In genomic region chr16:30953511-30954124, GRCh38 we compare ENCODE assay signal across 1 cellular context.
TF ChIP-seq lines count a peak whose summit lies in the region.

No MANE protein-coding gene starts in this region.

TF ChIP-seq in HepG2, 621 proteins besides CTCF, POLR2A, EP300 and RAD21 (continued from another document and continues in another):
- TF ChIP-seq ZNF142 (CRISPR knock-in tag; IDR thresholded peaks at IDR 0.05): no peak
- no peak for TF ChIP-seq DNMT3B (CRISPR knock-in tag; conservative IDR thresholded peaks at IDR 0.05)
- peak; percentile 35 for TF ChIP-seq MED8 (CRISPR knock-in tag; IDR thresholded peaks at IDR 0.05; ENCODE audit: insufficient replicate concordance)
- TF ChIP-seq ZNF317 (CRISPR knock-in tag; IDR thresholded peaks at IDR 0.05): no peak
- TF ChIP-seq ZNF264 (CRISPR knock-in tag; IDR thresholded peaks at IDR 0.05): no peak
- no peak for TF ChIP-seq JUNB (CRISPR knock-in tag; IDR thresholded peaks at IDR 0.05; ENCODE audit: borderline replicate concordance)
- TF ChIP-seq IRF1 (CRISPR knock-in tag; IDR thresholded peaks at IDR 0.05; ENCODE audit: low read depth): 0 out of 2 replicates have a peak, but pooled peaks have one; percentile 20
- no peak for TF ChIP-seq SMYD3 (CRISPR knock-in tag; IDR thresholded peaks at IDR 0.05)
- TF ChIP-seq MAFF (IDR thresholded peaks at IDR 0.05; ENCODE audit: low read depth, low read length): no peak
- peak; percentile 71; the same call in 1 of the 2 replicates for TF ChIP-seq ZNF280D (CRISPR knock-in tag; IDR thresholded peaks at IDR 0.05)
- no peak; the same call in 1 of the 2 replicates for TF ChIP-seq ZNF768 (CRISPR knock-in tag; IDR thresholded peaks at IDR 0.05)
- TF ChIP-seq ISX (CRISPR knock-in tag; conservative IDR thresholded peaks at IDR 0.05): no peak
- no peak for TF ChIP-seq MTF1 (CRISPR knock-in tag; IDR thresholded peaks at IDR 0.05)
- TF ChIP-seq ZBTB25 (CRISPR knock-in tag; IDR thresholded peaks at IDR 0.05): peak; percentile 63; the same call in 1 of the 2 replicates
- peak; percentile 67; the same call in 1 of the 2 replicates for TF ChIP-seq GATAD1 (CRISPR knock-in tag; IDR thresholded peaks at IDR 0.05)
- TF ChIP-seq ZMAT5 (CRISPR knock-in tag; IDR thresholded peaks at IDR 0.05; ENCODE audit: borderline replicate concordance, low read depth): no peak
- no peak for TF ChIP-seq MAFK (conservative IDR thresholded peaks at IDR 0.05 in 1 of 2, IDR thresholded peaks at IDR 0.05 in 1 of 2; ENCODE audit: low read length in 2 of 2)
- peak; percentile 34; the same call in 1 of the 2 replicates for TF ChIP-seq BCL6 (CRISPR knock-in tag; IDR thresholded peaks at IDR 0.05)
- TF ChIP-seq ATM (IDR thresholded peaks at IDR 0.05; ENCODE audit: borderline replicate concordance): no peak
- TF ChIP-seq SIN3B (IDR thresholded peaks at IDR 0.05; ENCODE audit: low read length): no peak
- no peak; the same call in 1 of the 2 replicates for TF ChIP-seq DMAP1 (CRISPR knock-in tag; IDR thresholded peaks at IDR 0.05)
- TF ChIP-seq FOXK1 (CRISPR knock-in tag; IDR thresholded peaks at IDR 0.05; ENCODE audit: borderline replicate concordance, low read depth): 0 out of 2 replicates have a peak, but pooled peaks have one; percentile 45
- TF ChIP-seq ZSCAN9 (CRISPR knock-in tag; IDR thresholded peaks at IDR 0.05; ENCODE audit: borderline replicate concordance): no peak
- TF ChIP-seq MZF1 (CRISPR knock-in tag; IDR thresholded peaks at IDR 0.05; ENCODE audit: borderline replicate concordance): no peak
- TF ChIP-seq ZNF337 (CRISPR knock-in tag; IDR thresholded peaks at IDR 0.05; ENCODE audit: borderline replicate concordance, low read depth): no peak
- TF ChIP-seq CBX2 (IDR thresholded peaks at IDR 0.05; ENCODE audit: low read depth, low read length): no peak
- no peak for TF ChIP-seq CBX2 (CRISPR knock-in tag; IDR thresholded peaks at IDR 0.05; ENCODE audit: low read depth)
- no peak for TF ChIP-seq ATF7 (IDR thresholded peaks at IDR 0.05)
- no peak for TF ChIP-seq ATF7 (CRISPR knock-in tag; IDR thresholded peaks at IDR 0.05)
- no peak for TF ChIP-seq ZNF703 (CRISPR knock-in tag; IDR thresholded peaks at IDR 0.05; ENCODE audit: borderline replicate concordance)
- peak; percentile 79; the same call in 1 of the 2 replicates for TF ChIP-seq ZNF331 (CRISPR knock-in tag; IDR thresholded peaks at IDR 0.05)
- peak; percentile 61; the same call in 1 of the 2 replicates for TF ChIP-seq ZNF614 (CRISPR knock-in tag; IDR thresholded peaks at IDR 0.05; ENCODE audit: borderline replicate concordance)
- no peak; the same call in 1 of the 2 replicates for TF ChIP-seq ZIK1 (CRISPR knock-in tag; IDR thresholded peaks at IDR 0.05; ENCODE audit: borderline replicate concordance, low read depth)
- TF ChIP-seq BORCS8-MEF2B (CRISPR knock-in tag; IDR thresholded peaks at IDR 0.05): peak; percentile 57; the same call in 1 of the 2 replicates
- TF ChIP-seq ZNF232 (CRISPR knock-in tag; IDR thresholded peaks at IDR 0.05; ENCODE audit: borderline replicate concordance): no peak
- no peak for TF ChIP-seq ZHX2 (IDR thresholded peaks at IDR 0.05; ENCODE audit: low read depth)
- TF ChIP-seq ZHX2 (CRISPR knock-in tag; IDR thresholded peaks at IDR 0.05; ENCODE audit: borderline replicate concordance): no peak
- no peak for TF ChIP-seq ZNF354B (CRISPR knock-in tag; IDR thresholded peaks at IDR 0.05)
- TF ChIP-seq ZNF138 (CRISPR knock-in tag; IDR thresholded peaks at IDR 0.05; ENCODE audit: low read depth): no peak
- peak; percentile 58; the same call in 1 of the 2 replicates for TF ChIP-seq HOXA3 (CRISPR knock-in tag; IDR thresholded peaks at IDR 0.05)
- TF ChIP-seq ZC3H4 (CRISPR knock-in tag; IDR thresholded peaks at IDR 0.05; ENCODE audit: borderline replicate concordance): no peak
- no peak for TF ChIP-seq MLLT10 (CRISPR knock-in tag; IDR thresholded peaks at IDR 0.05)
- TF ChIP-seq ZNF547 (CRISPR knock-in tag; IDR thresholded peaks at IDR 0.05): peak; percentile 72; the same call in 1 of the 2 replicates
- no peak for TF ChIP-seq PAWR (CRISPR knock-in tag; IDR thresholded peaks at IDR 0.05; ENCODE audit: borderline replicate concordance)
- no peak for TF ChIP-seq JARID2 (CRISPR knock-in tag; IDR thresholded peaks at IDR 0.05; ENCODE audit: insufficient replicate concordance)
